ENCODE assay signal across 8 cellular contexts in the genomic region with DNA sequence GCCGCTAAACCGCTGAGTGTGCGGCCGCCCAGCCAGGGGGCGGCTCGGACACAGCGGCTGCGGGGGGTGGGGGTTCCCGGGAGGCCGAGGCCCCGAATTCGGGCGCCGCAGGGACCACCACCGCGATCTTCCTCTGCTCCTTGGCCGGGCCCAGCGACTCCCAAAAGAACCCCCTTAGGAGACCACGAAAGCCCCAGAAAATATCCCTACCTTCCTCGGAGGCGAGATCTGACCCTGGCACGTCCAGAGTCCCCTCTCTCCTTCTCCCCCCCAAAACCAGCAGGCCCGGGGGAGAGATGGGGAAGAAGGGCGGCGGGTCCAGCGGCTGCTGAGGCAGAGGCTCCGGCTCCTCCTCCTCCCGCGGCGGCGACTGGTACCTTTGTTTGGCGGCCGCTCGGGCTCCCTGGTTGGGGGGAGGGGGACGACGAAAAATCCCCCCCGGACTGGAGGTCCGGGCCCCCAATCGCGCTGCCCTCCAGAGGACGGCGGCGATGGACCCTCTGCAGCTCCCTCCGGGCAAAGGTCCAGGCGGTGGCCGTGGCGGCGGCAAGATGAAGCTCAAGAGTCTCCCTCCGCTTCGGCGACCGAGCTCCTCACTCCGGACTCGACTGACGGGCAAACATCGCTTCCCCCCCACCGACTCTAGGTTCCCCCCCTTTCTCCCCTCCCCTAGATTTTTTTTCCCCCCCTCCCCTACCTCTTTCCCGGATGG. TPM values are rescaled to one million over a fixed set of nuclear protein-coding genes. Genes with fewer than 3 reads are reported as not detected.
DNase-seq lines count a peak whose midpoint lies in the region; ATAC-seq and TF ChIP-seq lines count a peak whose summit lies in the region.

A gene with protein sequence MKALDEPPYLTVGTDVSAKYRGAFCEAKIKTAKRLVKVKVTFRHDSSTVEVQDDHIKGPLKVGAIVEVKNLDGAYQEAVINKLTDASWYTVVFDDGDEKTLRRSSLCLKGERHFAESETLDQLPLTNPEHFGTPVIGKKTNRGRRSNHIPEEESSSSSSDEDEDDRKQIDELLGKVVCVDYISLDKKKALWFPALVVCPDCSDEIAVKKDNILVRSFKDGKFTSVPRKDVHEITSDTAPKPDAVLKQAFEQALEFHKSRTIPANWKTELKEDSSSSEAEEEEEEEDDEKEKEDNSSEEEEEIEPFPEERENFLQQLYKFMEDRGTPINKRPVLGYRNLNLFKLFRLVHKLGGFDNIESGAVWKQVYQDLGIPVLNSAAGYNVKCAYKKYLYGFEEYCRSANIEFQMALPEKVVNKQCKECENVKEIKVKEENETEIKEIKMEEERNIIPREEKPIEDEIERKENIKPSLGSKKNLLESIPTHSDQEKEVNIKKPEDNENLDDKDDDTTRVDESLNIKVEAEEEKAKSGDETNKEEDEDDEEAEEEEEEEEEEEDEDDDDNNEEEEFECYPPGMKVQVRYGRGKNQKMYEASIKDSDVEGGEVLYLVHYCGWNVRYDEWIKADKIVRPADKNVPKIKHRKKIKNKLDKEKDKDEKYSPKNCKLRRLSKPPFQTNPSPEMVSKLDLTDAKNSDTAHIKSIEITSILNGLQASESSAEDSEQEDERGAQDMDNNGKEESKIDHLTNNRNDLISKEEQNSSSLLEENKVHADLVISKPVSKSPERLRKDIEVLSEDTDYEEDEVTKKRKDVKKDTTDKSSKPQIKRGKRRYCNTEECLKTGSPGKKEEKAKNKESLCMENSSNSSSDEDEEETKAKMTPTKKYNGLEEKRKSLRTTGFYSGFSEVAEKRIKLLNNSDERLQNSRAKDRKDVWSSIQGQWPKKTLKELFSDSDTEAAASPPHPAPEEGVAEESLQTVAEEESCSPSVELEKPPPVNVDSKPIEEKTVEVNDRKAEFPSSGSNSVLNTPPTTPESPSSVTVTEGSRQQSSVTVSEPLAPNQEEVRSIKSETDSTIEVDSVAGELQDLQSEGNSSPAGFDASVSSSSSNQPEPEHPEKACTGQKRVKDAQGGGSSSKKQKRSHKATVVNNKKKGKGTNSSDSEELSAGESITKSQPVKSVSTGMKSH (N-terminal part only) (minus strand): TSS at position 621 of the 712 bp plus-strand sequence. CDS start 1,260 bp downstream, outside the sequence.

- peak within 1 kb of the TSS; percentile 45 for H2AFZ ChIP-seq in hepatocyte

- peak within 1 kb of the TSS; percentile 86 for H3K4me2 ChIP-seq in hepatocyte

- H3K27ac ChIP-seq in hepatocyte: peak within 1 kb of the TSS; percentile 93

- peak within 1 kb of the TSS; percentile 93 for H3K9ac ChIP-seq in adipocyte (ENCODE audit: low read length)

- peaks cover 82% of the 10 kb centered on the region for H3K79me2 ChIP-seq in hepatocyte

- H3K27me3 ChIP-seq in adipocyte (replicated peaks; ENCODE audit: control insufficient read depth, insufficient read depth, low read length): no peaks in the 10 kb centered on the region
- no peaks in the 10 kb centered on the region for H3K27me3 ChIP-seq in hepatocyte

- peaks cover 40% of the 10 kb centered on the region for H3K4me1 ChIP-seq in adipocyte (ENCODE audit: control insufficient read depth, insufficient read depth, low read length)
- H3K4me1 ChIP-seq in hepatocyte (ENCODE audit: insufficient read depth): peaks cover 38% of the 10 kb centered on the region

- H3K9me3 ChIP-seq in adipocyte (ENCODE audit: control insufficient read depth, low read length) (no peaks in the 10 kb centered on the region), hepatocyte (ENCODE audit: low read depth) (no peaks in the 10 kb centered on the region)

- DNase-seq in NCI-H510A treated with DMSO at 0.1 percent for 48 hours (lab: John Stamatoyannopoulos, UW): peak; percentile 42
- no peak for DNase-seq in NCI-H510A (lab: John Stamatoyannopoulos, UW)
- DNase-seq in NCI-H226: peak; percentile 23
- DNase-seq in adipocyte (ENCODE audit: low read depth): no peak
- DNase-seq in hepatocyte (ENCODE audit: low spot score): no peak
- peak; percentile 92 for DNase-seq in sciatic nerve (ENCODE audit: low spot score)
- DNase-seq in NCI-H1417 treated with DMSO at 0.1 percent for 48 hours (lab: John Stamatoyannopoulos, UW): no peak

- no peak for TF ChIP-seq CTCF in hepatocyte (IDR thresholded peaks at IDR 0.05; ENCODE audit: poor library complexity)

- intact Hi-C loops in sciatic nerve (cut with DNase I): no loop called here

- H3K4me3 ChIP-seq in adipocyte (ENCODE audit: low read length) (peak within 1 kb of the TSS; percentile 99), hepatocyte (peak within 1 kb of the TSS; percentile 83)

- H3K9me2 ChIP-seq in hepatocyte (replicated peaks; ENCODE audit: insufficient read depth): no peaks in the 10 kb centered on the region

- ATAC-seq in HG02588 (IDR thresholded peaks at IDR 0.05; ENCODE audit: unreplicated experiment) (peak; percentile 4), sciatic nerve (peak; percentile 19)

- no peaks in the 10 kb centered on the region for H3K36me3 ChIP-seq in adipocyte (ENCODE audit: control insufficient read depth, insufficient read depth, low read length, severe bottlenecking)
- no peaks in the 10 kb centered on the region for H3K36me3 ChIP-seq in hepatocyte (replicated peaks; ENCODE audit: insufficient read depth, low read depth)

- 3% methylated on average over 37 of the region's 58 CpGs for WGBS in hepatocyte (ENCODE audit: low lambda C conversion rate, missing lambda C conversion rate)

- peaks cover 70% of the 10 kb centered on the region for H4K20me1 ChIP-seq in hepatocyte (ENCODE audit: insufficient read depth, poor library complexity, severe bottlenecking)

RNA-seq across cellular contexts. Expression of the gene that starts here (rescaled TPM):
- total RNA-seq in hepatocyte (35.0 and 44.7 TPM in 2 replicates), sciatic nerve (61.3 TPM)
- polyA plus RNA-seq in hepatocyte: 29.4 and 45.2 TPM in 2 replicates

Comparison
In these comparisons a context has a peak if more than half of its experiments do, and no peak if none do; other contexts are left out.
1. DNase-seq: peak in NCI-H510A treated with DMSO at 0.1 percent for 48 hours (single experiment), NCI-H226 (single experiment) and sciatic nerve (single experiment); none in NCI-H510A (single experiment), adipocyte (single experiment), hepatocyte (single experiment) and NCI-H1417 treated with DMSO at 0.1 percent for 48 hours (single experiment).